14 cellular contexts compared by ENCODE assay signal in the genomic region with DNA sequence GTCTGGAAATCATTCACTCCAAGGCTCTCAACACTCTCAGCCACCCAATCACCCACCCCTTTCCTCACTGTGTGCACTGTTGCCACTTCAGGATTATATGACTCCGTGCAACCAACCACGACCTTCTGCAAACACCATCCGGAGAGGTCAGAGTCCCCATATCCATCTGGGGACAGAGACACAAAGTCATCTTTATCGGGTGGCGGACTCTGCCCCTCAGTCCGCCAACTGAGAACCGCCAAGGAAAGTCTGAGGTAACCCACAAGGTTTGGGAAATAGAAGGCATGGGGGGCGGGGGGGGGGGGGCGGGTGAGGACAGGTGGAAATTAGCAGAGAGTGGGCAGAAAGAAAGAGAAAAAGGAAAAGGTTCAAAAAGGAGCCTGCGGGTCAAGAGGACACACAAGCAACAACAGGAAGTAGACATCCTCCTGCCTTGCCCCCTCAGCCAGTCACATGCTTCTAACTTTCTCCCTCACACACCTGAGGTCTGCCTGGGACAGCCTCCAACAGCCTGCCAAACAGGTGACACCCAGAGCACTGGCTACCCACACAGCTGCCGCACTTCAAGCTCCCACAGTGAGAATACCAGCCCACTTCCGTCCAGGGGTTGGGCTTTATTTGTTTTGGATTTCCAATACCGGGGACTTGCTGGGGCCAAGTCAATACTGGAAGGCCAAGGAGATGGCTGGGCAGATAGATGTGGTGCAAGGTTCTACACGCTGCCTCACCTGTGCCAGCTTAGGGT. TPM values are rescaled to one million over a fixed set of nuclear protein-coding genes. Genes with fewer than 3 reads are reported as not detected.
A peak's percentile ranks its signal among the peaks of the same experiment; 100 is the strongest.
DNase-seq lines count a peak whose midpoint lies in the region; ATAC-seq and TF ChIP-seq lines count a peak whose summit lies in the region.
"Had no signal": no experiment of that assay in that cellular context is flagged by ENCODE, and none has a peak within 500 bp of the region (broad histone marks: within the 10 kb centered on the region; RNA-seq: fewer than 3 reads in every experiment).

No MANE protein-coding gene starts in this region.

- H3K27me3 ChIP-seq in SK-N-SH (ENCODE audit: insufficient read depth): no peaks in the 10 kb centered on the region
- H3K27me3 ChIP-seq: tibial nerve had no signal

- TF ChIP-seq CTCF in SK-N-SH (IDR thresholded peaks at IDR 0.05): no peak

- peak overlapping the region; percentile 64 for H3K27ac Mint-ChIP-seq in activated T-cell treated with anti-CD3 and anti-CD28 coated beads, Interleukin-2, amount 50 U/mL, for 24 hours
- no peak overlapping the region for H3K27ac Mint-ChIP-seq in activated T-cell treated with anti-CD3 and anti-CD28 coated beads, Interleukin-2, amount 50 U/mL, for 72 hours
- H3K27ac Mint-ChIP-seq in immature natural killer cell: peak overlapping the region; percentile 53 to 87 (median 78)
- peak overlapping the region; percentile 48 for H3K27ac Mint-ChIP-seq in stimulated activated effector memory CD8-positive, alpha-beta T cell treated with anti-CD3 and anti-CD28 coated beads, Interleukin-12 subunit alpha, Interleukin-12 subunit beta, amount 100 ng/mL, for 72 hours

- no peak overlapping the region for H3K4me2 ChIP-seq in SK-N-SH

- ATAC-seq in activated T-cell treated with anti-CD3 and anti-CD28 coated beads, Interleukin-2, amount 50 U/mL, for 72 hours (replicated peaks in 1 of 2): no peak
- ATAC-seq in stimulated activated effector memory CD8-positive, alpha-beta T cell treated with anti-CD3 and anti-CD28 coated beads, Interleukin-12 subunit alpha, Interleukin-12 subunit beta, amount 100 ng/mL, for 72 hours: no peak
- ATAC-seq: PC-3 had no signal

- CTCF ChIA-PET in SK-N-SH (lab: Yijun Ruan, JAX): interaction anchor here (1.1 kb wide), 1 partner anchor 75 kb away, joined by 4 read pairs; no protein-coding TSS in a partner anchor

- no peaks in the 10 kb centered on the region for H3K27me3 Mint-ChIP-seq in activated T-cell treated with anti-CD3 and anti-CD28 coated beads, Interleukin-2, amount 50 U/mL, for 24 hours
- H3K27me3 Mint-ChIP-seq in activated T-cell treated with anti-CD3 and anti-CD28 coated beads, Interleukin-2, amount 50 U/mL, for 72 hours (ENCODE audit: low read depth): no peaks in the 10 kb centered on the region
- H3K27me3 Mint-ChIP-seq in immature natural killer cell (ENCODE audit: low read depth in 3 of 3): peaks cover 0 to 2% (median 0%) of the 10 kb centered on the region in 3 donors

- no peak for DNase-seq in activated T-cell treated with anti-CD3 and anti-CD28 coated beads, Interleukin-2, amount 50 U/mL, for 24 hours
- no peak for DNase-seq in activated T-cell treated with anti-CD3 and anti-CD28 coated beads, Interleukin-2, amount 50 U/mL, for 72 hours
- DNase-seq in NCI-H510A (lab: John Stamatoyannopoulos, UW): peak; percentile 84
- DNase-seq in immature natural killer cell: no peak
- DNase-seq in stimulated activated effector memory CD8-positive, alpha-beta T cell treated with anti-CD3 and anti-CD28 coated beads, Interleukin-12 subunit alpha, Interleukin-12 subunit beta, amount 100 ng/mL, for 72 hours (ENCODE audit: low spot score in 2 of 2): no peak
- no peak for DNase-seq in NCI-H446 treated with DMSO at 0.1 percent for 48 hours (lab: John Stamatoyannopoulos, UW)
- no peak for DNase-seq in SK-N-SH
- DNase-seq in inferior parietal cortex (ENCODE audit: extremely low spot score): no peak
- DNase-seq: activated CD8-positive, alpha-beta memory T cell treated with anti-CD3 and anti-CD28 coated beads, Interleukin-2, amount 50 U/mL, for 4 hours; GDM1; hippocampal formation; PC-3 had no signal

- H4K20me1 ChIP-seq in SK-N-SH (ENCODE audit: insufficient read depth): peaks cover 16% of the 10 kb centered on the region

- no peaks in the 10 kb centered on the region for H3K9me2 ChIP-seq in SK-N-SH

- peaks cover 10% of the 10 kb centered on the region for H3K36me3 Mint-ChIP-seq in activated T-cell treated with anti-CD3 and anti-CD28 coated beads, Interleukin-2, amount 50 U/mL, for 24 hours (ENCODE audit: low read depth)
- no peaks in the 10 kb centered on the region for H3K36me3 Mint-ChIP-seq in activated T-cell treated with anti-CD3 and anti-CD28 coated beads, Interleukin-2, amount 50 U/mL, for 72 hours (ENCODE audit: insufficient read depth in 2 of 2)
- H3K36me3 Mint-ChIP-seq in immature natural killer cell: no peaks in the 10 kb centered on the region
- no peaks in the 10 kb centered on the region for H3K36me3 Mint-ChIP-seq in stimulated activated effector memory CD8-positive, alpha-beta T cell treated with anti-CD3 and anti-CD28 coated beads, Interleukin-12 subunit alpha, Interleukin-12 subunit beta, amount 100 ng/mL, for 72 hours

- H3K4me1 ChIP-seq in SK-N-SH (ENCODE audit: control insufficient read depth in 1 of 2, insufficient read depth in 2 of 2, low read depth in 1 of 2, low read length in 1 of 2): peaks cover 0 to 14% of the 10 kb centered on the region in 2 experiments; a peak in 1 of 4 replicates

- no peak overlapping the region for H3K4me3 Mint-ChIP-seq in activated T-cell treated with anti-CD3 and anti-CD28 coated beads, Interleukin-2, amount 50 U/mL, for 24 hours
- no peak overlapping the region for H3K4me3 Mint-ChIP-seq in activated T-cell treated with anti-CD3 and anti-CD28 coated beads, Interleukin-2, amount 50 U/mL, for 72 hours
- peak overlapping the region in 1 of 5 donors; percentile 21 for H3K4me3 Mint-ChIP-seq in immature natural killer cell
- no peak overlapping the region for H3K4me3 Mint-ChIP-seq in stimulated activated effector memory CD8-positive, alpha-beta T cell treated with anti-CD3 and anti-CD28 coated beads, Interleukin-12 subunit alpha, Interleukin-12 subunit beta, amount 100 ng/mL, for 72 hours
- H3K4me3 Mint-ChIP-seq: mesothelial cell of epicardium had no signal

- H3K36me3 ChIP-seq in SK-N-SH (replicated peaks in 1 of 2; ENCODE audit: control insufficient read depth in 1 of 2, insufficient read depth in 2 of 2, low read length in 1 of 2): peaks cover 0 to 3% of the 10 kb centered on the region in 2 experiments
- H3K36me3 ChIP-seq: tibial nerve had no signal

- POLR2A ChIA-PET in SK-N-SH (lab: Yijun Ruan, JAX): no interaction called here

- no peak overlapping the region for H2AFZ ChIP-seq in SK-N-SH (ENCODE audit: low read depth)

- no peaks in the 10 kb centered on the region for H3K9me3 ChIP-seq in SK-N-SH
- H3K9me3 ChIP-seq: tibial nerve had no signal

- no peak overlapping the region for H3K27ac ChIP-seq in SK-N-SH (ENCODE audit: low read depth in 2 of 2, low read length in 1 of 2)
- H3K27ac ChIP-seq: tibial nerve had no signal

- no peak for TF ChIP-seq EP300 in SK-N-SH (IDR thresholded peaks at IDR 0.05; ENCODE audit: borderline replicate concordance in 1 of 2, low read depth in 1 of 2, low read length in 1 of 2)

- peaks cover 58% of the 10 kb centered on the region for H3K4me1 Mint-ChIP-seq in activated T-cell treated with anti-CD3 and anti-CD28 coated beads, Interleukin-2, amount 50 U/mL, for 24 hours (ENCODE audit: low read depth)
- H3K4me1 Mint-ChIP-seq in activated T-cell treated with anti-CD3 and anti-CD28 coated beads, Interleukin-2, amount 50 U/mL, for 72 hours (ENCODE audit: low read depth): peaks cover 38% of the 10 kb centered on the region
- peaks cover 79 to 85% of the 10 kb centered on the region in 2 donors for H3K4me1 Mint-ChIP-seq in immature natural killer cell
- peaks cover 74% of the 10 kb centered on the region for H3K4me1 Mint-ChIP-seq in stimulated activated effector memory CD8-positive, alpha-beta T cell treated with anti-CD3 and anti-CD28 coated beads, Interleukin-12 subunit alpha, Interleukin-12 subunit beta, amount 100 ng/mL, for 72 hours

- no peaks in the 10 kb centered on the region for H3K9me3 Mint-ChIP-seq in activated T-cell treated with anti-CD3 and anti-CD28 coated beads, Interleukin-2, amount 50 U/mL, for 24 hours
- H3K9me3 Mint-ChIP-seq in activated T-cell treated with anti-CD3 and anti-CD28 coated beads, Interleukin-2, amount 50 U/mL, for 72 hours: no peaks in the 10 kb centered on the region
- H3K9me3 Mint-ChIP-seq in immature natural killer cell: no peaks in the 10 kb centered on the region
- H3K9me3 Mint-ChIP-seq in stimulated activated effector memory CD8-positive, alpha-beta T cell treated with anti-CD3 and anti-CD28 coated beads, Interleukin-12 subunit alpha, Interleukin-12 subunit beta, amount 100 ng/mL, for 72 hours: no peaks in the 10 kb centered on the region
- H3K9me3 Mint-ChIP-seq: mesothelial cell of epicardium had no signal

- H3F3A ChIP-seq in SK-N-SH (replicated peaks; ENCODE audit: insufficient read depth): no peaks in the 10 kb centered on the region

- H3K4me3 ChIP-seq in SK-N-SH (ENCODE audit: low read depth in 2 of 2, low read length in 1 of 2): no peak overlapping the region
- H3K4me3 ChIP-seq: tibial nerve had no signal

- no peak overlapping the region for H3K9ac ChIP-seq in SK-N-SH

- TF ChIP-seq RAD21 in SK-N-SH (IDR thresholded peaks at IDR 0.05; ENCODE audit: low read length): no peak

- 0 out of 2 replicates have a peak, but pooled peaks cover 5% of the 10 kb centered on the region for H3K79me2 ChIP-seq in SK-N-SH (ENCODE audit: insufficient read depth)

- WGBS in SK-N-SH (ENCODE audit: low lambda C conversion rate): 89% methylated on average over 13 of the region's 14 CpGs

RNA-seq across cellular contexts. Expression of gene SSBP3, which starts 58.1 kb away (rescaled TPM):
- 10 to 100 TPM; 70.1 to 84.9 TPM for total RNA-seq in activated T-cell treated with anti-CD3 and anti-CD28 coated beads, Interleukin-2, amount 50 U/mL, for 72 hours
- polyA plus RNA-seq in immature natural killer cell (10 to 100 TPM; 19.8 to 30.1 (median 21.1) TPM), SK-N-SH (2012; rRNA removed) (18.0 and 26.2 TPM in 2 replicates)
- 15.6 and 23.2 TPM in 2 replicates for polyA plus RNA-seq in SK-N-SH (2012; cell fraction: cytosol; rRNA removed)
- polyA plus RNA-seq in SK-N-SH (2012; cell fraction: nucleus; rRNA removed): 11.7 and 18.1 TPM in 2 replicates
